ENCODE assay signal across 8 cellular contexts in genomic region chr16:11632455-11632921, GRCh38. TPM values are rescaled to one million over a fixed set of nuclear protein-coding genes. Genes with fewer than 3 reads are reported as not detected.
DNase-seq lines count a peak whose midpoint lies in the region; ATAC-seq and TF ChIP-seq lines count a peak whose summit lies in the region.

No MANE protein-coding gene starts in this region.

- H3K27ac ChIP-seq in GM23248, result peak overlapping the region; percentile 82

- peak overlapping the region; percentile 32 for H3K4me2 ChIP-seq in GM23248 (ENCODE audit: unreplicated experiment)

- H2AFZ ChIP-seq in GM23248, result peak overlapping the region; percentile 37; the same call in 1 of the 2 replicates

- H3K79me2 ChIP-seq in GM23248 (ENCODE audit: insufficient read depth), result no peaks in the 10 kb centered on the region

- H3K9me2 ChIP-seq in GM23248 (ENCODE audit: insufficient read depth), result no peaks in the 10 kb centered on the region

- no peaks in the 10 kb centered on the region for H3K36me3 ChIP-seq in GM23248 (ENCODE audit: low read depth)

- peaks cover 38% of the 10 kb centered on the region for H3K4me1 ChIP-seq in GM23248 (ENCODE audit: insufficient read depth)

- no peaks in the 10 kb centered on the region for H3K36me3 Mint-ChIP-seq in chondrocyte (ENCODE audit: low read depth)
- H3K36me3 Mint-ChIP-seq in stimulated activated naive B cell treated with anti-CD40 and anti-IgM and Interleukin-4, amounts not matched to agents 10 μg/mL and 1 μg/mL and 100 μg/mL, for 72 hours, result no peaks in the 10 kb centered on the region

- ATAC-seq in left lobe of liver, result peak; percentile 62
- ATAC-seq in stimulated activated naive B cell treated with anti-CD40 and anti-IgM and Interleukin-4, amounts not matched to agents 10 μg/mL and 1 μg/mL and 100 μg/mL, for 72 hours (replicated peaks), result no peak
- ATAC-seq in GM21717 (IDR thresholded peaks at IDR 0.05; ENCODE audit: unreplicated experiment), result no peak

- H3F3A ChIP-seq in GM23248 (ENCODE audit: insufficient read depth), result peaks cover 9% of the 10 kb centered on the region

- WGBS in GM23248 (ENCODE audit: low coverage in 1 of 2, low lambda C conversion rate in 2 of 2, missing lambda C conversion rate in 2 of 2), 2 experiments, result 5% methylated on average over 14 of the region's 14 CpGs

- no peaks in the 10 kb centered on the region for H3K27me3 ChIP-seq in GM23248 (replicated peaks; ENCODE audit: insufficient read depth)

- H3K4me1 Mint-ChIP-seq in chondrocyte (ENCODE audit: low read depth), result peaks cover 66% of the 10 kb centered on the region
- H3K4me1 Mint-ChIP-seq in stimulated activated naive B cell treated with anti-CD40 and anti-IgM and Interleukin-4, amounts not matched to agents 10 μg/mL and 1 μg/mL and 100 μg/mL, for 72 hours, result peaks cover 23 to 37% of the 10 kb centered on the region in 2 donors

- no peak for TF ChIP-seq CTCF in chondrocyte (IDR thresholded peaks at IDR 0.05)

- no peaks in the 10 kb centered on the region for H3K9me3 ChIP-seq in GM23248 (ENCODE audit: low read depth)

- DNase-seq in GM23248, result peak; percentile 93
- no peak for DNase-seq in chondrocyte (ENCODE audit: low spot score)
- DNase-seq in left lobe of liver (ENCODE audit: low spot score), result no peak
- no peak for DNase-seq in stimulated activated naive B cell treated with anti-CD40 and anti-IgM and Interleukin-4, amounts not matched to agents 10 μg/mL and 1 μg/mL and 100 μg/mL, for 72 hours
- DNase-seq in SIG-M5 treated with dmso at 0.1 percent for 504 hours (lab: John Stamatoyannopoulos, UW; ENCODE audit: unreplicated experiment), result no peak
- no peak for DNase-seq in COR-L47 (lab: John Stamatoyannopoulos, UW)
- DNase-seq in NCI-H345 treated with DMSO at 0.1 percent for 48 hours (lab: John Stamatoyannopoulos, UW; ENCODE audit: unreplicated experiment), result no peak

- no peak overlapping the region for H3K4me3 Mint-ChIP-seq in chondrocyte (ENCODE audit: unreplicated experiment)
- no peak overlapping the region for H3K4me3 Mint-ChIP-seq in stimulated activated naive B cell treated with anti-CD40 and anti-IgM and Interleukin-4, amounts not matched to agents 10 μg/mL and 1 μg/mL and 100 μg/mL, for 72 hours

- H3K4me3 ChIP-seq in GM23248, result 0 out of 2 replicates have a peak overlapping the region, but pooled peaks have one; percentile 4

- no peaks in the 10 kb centered on the region for H4K20me1 ChIP-seq in GM23248 (ENCODE audit: insufficient read depth)

- peak overlapping the region; percentile 81 for H3K9ac ChIP-seq in GM23248

- no peaks in the 10 kb centered on the region for H3K9me3 Mint-ChIP-seq in chondrocyte (ENCODE audit: low read depth)
- no peaks in the 10 kb centered on the region for H3K9me3 Mint-ChIP-seq in stimulated activated naive B cell treated with anti-CD40 and anti-IgM and Interleukin-4, amounts not matched to agents 10 μg/mL and 1 μg/mL and 100 μg/mL, for 72 hours

- H3K27me3 Mint-ChIP-seq in chondrocyte (ENCODE audit: low read depth), result no peaks in the 10 kb centered on the region
- H3K27me3 Mint-ChIP-seq in stimulated activated naive B cell treated with anti-CD40 and anti-IgM and Interleukin-4, amounts not matched to agents 10 μg/mL and 1 μg/mL and 100 μg/mL, for 72 hours, result peaks cover 0 to 8% of the 10 kb centered on the region in 2 donors

- in situ Hi-C loops in GM23248 (cut with MboI), result no loop called here

- H3K27ac Mint-ChIP-seq in chondrocyte (ENCODE audit: unreplicated experiment), result peak overlapping the region; percentile 92
- H3K27ac Mint-ChIP-seq in stimulated activated naive B cell treated with anti-CD40 and anti-IgM and Interleukin-4, amounts not matched to agents 10 μg/mL and 1 μg/mL and 100 μg/mL, for 72 hours, result peak overlapping the region; percentile 56

RNA-seq across cellular contexts. Expression of gene SNN, which starts 35.8 kb away (rescaled TPM):
- total RNA-seq in GM23248 (2014; rRNA removed; shearing (Covaris generic)), result 5.9 and 6.7 TPM in 2 replicates
- polyA plus RNA-seq in GM23248 (2016; fragmentation: Nextera tagmentation; extraction: Ambion mirVana), result 5.3 and 5.4 TPM in 2 replicates
- total RNA-seq in chondrocyte (12.5 to 15.3 TPM (median 14.0 TPM) in 3 replicates), left lobe of liver (4.4 TPM)

RNA-seq across cellular contexts. Expression of gene LITAF, which starts 45.8 kb away (rescaled TPM):
- 83.2 and 92.1 TPM in 2 replicates for total RNA-seq in GM23248 (2014; rRNA removed; shearing (Covaris generic))
- 150 and 159 TPM in 2 replicates for polyA plus RNA-seq in GM23248 (2016; fragmentation: Nextera tagmentation; extraction: Ambion mirVana)
- total RNA-seq in chondrocyte (74.5 to 91.9 TPM (median 90.0 TPM) in 3 replicates), left lobe of liver (47.0 TPM)
